In the genomic region with DNA sequence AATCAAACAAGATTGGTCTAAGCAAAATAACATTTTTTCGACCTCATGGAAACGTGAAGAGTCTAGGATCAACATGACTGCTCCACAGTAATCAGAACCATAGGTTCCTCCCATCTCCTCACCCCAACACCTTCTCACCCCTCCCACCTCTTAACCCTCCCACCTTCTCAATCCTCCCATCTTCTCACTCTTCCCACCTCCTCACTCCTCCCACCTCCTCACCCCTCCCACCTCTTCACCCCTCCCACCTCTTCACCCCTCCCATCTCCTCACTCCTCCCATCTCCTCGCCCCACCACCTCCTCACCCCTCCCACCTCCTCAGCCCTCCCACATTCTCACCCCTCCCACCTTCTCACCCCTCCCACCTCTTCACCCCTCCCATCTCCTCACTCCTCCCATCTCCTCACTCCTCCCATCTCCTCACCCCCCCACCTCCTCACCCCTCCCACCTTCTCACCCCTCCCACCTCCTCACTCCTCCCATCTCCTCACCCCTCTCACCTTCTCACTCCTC, we compare ENCODE assay signal across 1 cellular context.
TF ChIP-seq lines count a peak whose summit lies in the region.

No MANE protein-coding gene starts in this region.

TF ChIP-seq in H1, 55 proteins besides CTCF, POLR2A, EP300 and RAD21 (continued from another document):
- TF ChIP-seq, protein P1, sequence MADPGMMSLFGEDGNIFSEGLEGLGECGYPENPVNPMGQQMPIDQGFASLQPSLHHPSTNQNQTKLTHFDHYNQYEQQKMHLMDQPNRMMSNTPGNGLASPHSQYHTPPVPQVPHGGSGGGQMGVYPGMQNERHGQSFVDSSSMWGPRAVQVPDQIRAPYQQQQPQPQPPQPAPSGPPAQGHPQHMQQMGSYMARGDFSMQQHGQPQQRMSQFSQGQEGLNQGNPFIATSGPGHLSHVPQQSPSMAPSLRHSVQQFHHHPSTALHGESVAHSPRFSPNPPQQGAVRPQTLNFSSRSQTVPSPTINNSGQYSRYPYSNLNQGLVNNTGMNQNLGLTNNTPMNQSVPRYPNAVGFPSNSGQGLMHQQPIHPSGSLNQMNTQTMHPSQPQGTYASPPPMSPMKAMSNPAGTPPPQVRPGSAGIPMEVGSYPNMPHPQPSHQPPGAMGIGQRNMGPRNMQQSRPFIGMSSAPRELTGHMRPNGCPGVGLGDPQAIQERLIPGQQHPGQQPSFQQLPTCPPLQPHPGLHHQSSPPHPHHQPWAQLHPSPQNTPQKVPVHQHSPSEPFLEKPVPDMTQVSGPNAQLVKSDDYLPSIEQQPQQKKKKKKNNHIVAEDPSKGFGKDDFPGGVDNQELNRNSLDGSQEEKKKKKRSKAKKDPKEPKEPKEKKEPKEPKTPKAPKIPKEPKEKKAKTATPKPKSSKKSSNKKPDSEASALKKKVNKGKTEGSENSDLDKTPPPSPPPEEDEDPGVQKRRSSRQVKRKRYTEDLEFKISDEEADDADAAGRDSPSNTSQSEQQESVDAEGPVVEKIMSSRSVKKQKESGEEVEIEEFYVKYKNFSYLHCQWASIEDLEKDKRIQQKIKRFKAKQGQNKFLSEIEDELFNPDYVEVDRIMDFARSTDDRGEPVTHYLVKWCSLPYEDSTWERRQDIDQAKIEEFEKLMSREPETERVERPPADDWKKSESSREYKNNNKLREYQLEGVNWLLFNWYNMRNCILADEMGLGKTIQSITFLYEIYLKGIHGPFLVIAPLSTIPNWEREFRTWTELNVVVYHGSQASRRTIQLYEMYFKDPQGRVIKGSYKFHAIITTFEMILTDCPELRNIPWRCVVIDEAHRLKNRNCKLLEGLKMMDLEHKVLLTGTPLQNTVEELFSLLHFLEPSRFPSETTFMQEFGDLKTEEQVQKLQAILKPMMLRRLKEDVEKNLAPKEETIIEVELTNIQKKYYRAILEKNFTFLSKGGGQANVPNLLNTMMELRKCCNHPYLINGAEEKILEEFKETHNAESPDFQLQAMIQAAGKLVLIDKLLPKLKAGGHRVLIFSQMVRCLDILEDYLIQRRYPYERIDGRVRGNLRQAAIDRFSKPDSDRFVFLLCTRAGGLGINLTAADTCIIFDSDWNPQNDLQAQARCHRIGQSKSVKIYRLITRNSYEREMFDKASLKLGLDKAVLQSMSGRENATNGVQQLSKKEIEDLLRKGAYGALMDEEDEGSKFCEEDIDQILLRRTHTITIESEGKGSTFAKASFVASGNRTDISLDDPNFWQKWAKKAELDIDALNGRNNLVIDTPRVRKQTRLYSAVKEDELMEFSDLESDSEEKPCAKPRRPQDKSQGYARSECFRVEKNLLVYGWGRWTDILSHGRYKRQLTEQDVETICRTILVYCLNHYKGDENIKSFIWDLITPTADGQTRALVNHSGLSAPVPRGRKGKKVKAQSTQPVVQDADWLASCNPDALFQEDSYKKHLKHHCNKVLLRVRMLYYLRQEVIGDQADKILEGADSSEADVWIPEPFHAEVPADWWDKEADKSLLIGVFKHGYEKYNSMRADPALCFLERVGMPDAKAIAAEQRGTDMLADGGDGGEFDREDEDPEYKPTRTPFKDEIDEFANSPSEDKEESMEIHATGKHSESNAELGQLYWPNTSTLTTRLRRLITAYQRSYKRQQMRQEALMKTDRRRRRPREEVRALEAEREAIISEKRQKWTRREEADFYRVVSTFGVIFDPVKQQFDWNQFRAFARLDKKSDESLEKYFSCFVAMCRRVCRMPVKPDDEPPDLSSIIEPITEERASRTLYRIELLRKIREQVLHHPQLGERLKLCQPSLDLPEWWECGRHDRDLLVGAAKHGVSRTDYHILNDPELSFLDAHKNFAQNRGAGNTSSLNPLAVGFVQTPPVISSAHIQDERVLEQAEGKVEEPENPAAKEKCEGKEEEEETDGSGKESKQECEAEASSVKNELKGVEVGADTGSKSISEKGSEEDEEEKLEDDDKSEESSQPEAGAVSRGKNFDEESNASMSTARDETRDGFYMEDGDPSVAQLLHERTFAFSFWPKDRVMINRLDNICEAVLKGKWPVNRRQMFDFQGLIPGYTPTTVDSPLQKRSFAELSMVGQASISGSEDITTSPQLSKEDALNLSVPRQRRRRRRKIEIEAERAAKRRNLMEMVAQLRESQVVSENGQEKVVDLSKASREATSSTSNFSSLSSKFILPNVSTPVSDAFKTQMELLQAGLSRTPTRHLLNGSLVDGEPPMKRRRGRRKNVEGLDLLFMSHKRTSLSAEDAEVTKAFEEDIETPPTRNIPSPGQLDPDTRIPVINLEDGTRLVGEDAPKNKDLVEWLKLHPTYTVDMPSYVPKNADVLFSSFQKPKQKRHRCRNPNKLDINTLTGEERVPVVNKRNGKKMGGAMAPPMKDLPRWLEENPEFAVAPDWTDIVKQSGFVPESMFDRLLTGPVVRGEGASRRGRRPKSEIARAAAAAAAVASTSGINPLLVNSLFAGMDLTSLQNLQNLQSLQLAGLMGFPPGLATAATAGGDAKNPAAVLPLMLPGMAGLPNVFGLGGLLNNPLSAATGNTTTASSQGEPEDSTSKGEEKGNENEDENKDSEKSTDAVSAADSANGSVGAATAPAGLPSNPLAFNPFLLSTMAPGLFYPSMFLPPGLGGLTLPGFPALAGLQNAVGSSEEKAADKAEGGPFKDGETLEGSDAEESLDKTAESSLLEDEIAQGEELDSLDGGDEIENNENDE (IDR thresholded peaks at IDR 0.05; ENCODE audit: insufficient replicate concordance, low read length): no peak
- TF ChIP-seq CEBPB (IDR thresholded peaks at IDR 0.05; ENCODE audit: low read depth, low read length) (no peak), SP1 (IDR thresholded peaks at IDR 0.05; ENCODE audit: low read depth, low read length) (no peak), RFX5 (IDR thresholded peaks at IDR 0.05; ENCODE audit: borderline replicate concordance, low read depth, low read length) (no peak), TEAD4 (IDR thresholded peaks at IDR 0.05; ENCODE audit: low read depth, low read length) (no peak), BACH1 (IDR thresholded peaks at IDR 0.05; ENCODE audit: low read length) (no peak), ZNF274 (IDR thresholded peaks at IDR 0.05; ENCODE audit: borderline replicate concordance, extremely low read depth, low read length) (no peak), FOSL1 (IDR thresholded peaks at IDR 0.05; ENCODE audit: insufficient read depth, low read depth, low read length) (no peak), SIX5 (IDR thresholded peaks at IDR 0.05; ENCODE audit: low read depth, low read length) (no peak), CHD1 (IDR thresholded peaks at IDR 0.05; ENCODE audit: low read depth, low read length) (no peak), HDAC6 (IDR thresholded peaks at IDR 0.05; ENCODE audit: low read depth, low read length) (no peak), JUN (IDR thresholded peaks at IDR 0.05; ENCODE audit: low read depth, low read length) (no peak), KDM5A (IDR thresholded peaks at IDR 0.05; ENCODE audit: low read length) (no peak)
TF ChIP-seq in H1: peak in this region for 0.
